15 cellular contexts compared by ENCODE assay signal in the genomic region with DNA sequence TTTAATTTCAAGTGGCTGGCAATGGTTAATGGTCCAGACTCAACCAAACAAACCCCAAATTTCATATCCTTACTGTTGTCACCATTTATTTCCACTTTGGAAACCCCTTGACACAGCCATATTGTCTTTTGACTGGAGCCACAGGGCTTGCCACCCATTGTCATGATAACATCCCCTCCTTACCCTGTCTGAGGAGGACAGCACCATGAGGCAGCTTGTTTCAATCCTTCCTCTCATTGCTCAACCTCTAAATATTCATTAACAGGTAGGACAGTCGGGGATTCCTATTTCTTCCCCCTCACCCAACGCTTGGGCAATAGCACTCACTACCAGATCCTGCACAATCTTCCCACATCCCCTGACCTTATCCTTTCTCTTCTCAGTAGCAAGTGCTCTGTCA.
DNase-seq lines count a peak whose midpoint lies in the region; ATAC-seq, FAIRE-seq and TF ChIP-seq lines count a peak whose summit lies in the region.
"Had no signal": no experiment of that assay in that cellular context is flagged by ENCODE, and none has a peak within 500 bp of the region (broad histone marks: within the 10 kb centered on the region; RNA-seq: fewer than 3 reads in every experiment).

No MANE protein-coding gene starts in this region.

- H2BK120ac ChIP-seq in H1 (replicated peaks; ENCODE audit: low read depth, low read length): no peak overlapping the region

- H3K27me3 ChIP-seq in H1 (replicated peaks in 1 of 4; ENCODE audit: control insufficient read depth in 3 of 4, extremely low read depth in 1 of 4, insufficient read depth in 3 of 4, low read length in 3 of 4): no peaks in the 10 kb centered on the region; a peak in 1 of 7 replicates
- H3K27me3 ChIP-seq in endodermal cell (ENCODE audit: control insufficient read depth, insufficient read depth, low read length, poor library complexity, severe bottlenecking): no peaks in the 10 kb centered on the region

- FAIRE-seq in H1 (lab: Jason Lieb, UNC): no peak
- FAIRE-seq: A204.1, H54 had no signal

- no peak for TF ChIP-seq POLR2A in H1 (IDR thresholded peaks at IDR 0.05; ENCODE audit: control extremely low read depth in 1 of 2, low read depth in 2 of 2, low read length in 2 of 2)

- H3K36me3 Mint-ChIP-seq in IgD-negative memory B cell (no peaks in the 10 kb centered on the region), memory B cell (no peaks in the 10 kb centered on the region), endodermal cell (ENCODE audit: low read depth) (no peaks in the 10 kb centered on the region)

- H2BK5ac ChIP-seq in H1 (ENCODE audit: low read depth, low read length): no peak overlapping the region

- H3K4me2 ChIP-seq in H1 (ENCODE audit: insufficient read depth in 1 of 2, low read depth in 2 of 2, low read length in 2 of 2): 0 out of 4 replicates have a peak overlapping the region, but pooled peaks of 1 of the 2 experiments have one; percentile 8

- 58% methylated on average over 2 of the region's 2 CpGs; no CpG with 5 or more reads in 1 of the 2 experiments for WGBS in H1 (ENCODE audit: extremely low coverage in 1 of 2, insufficient coverage in 1 of 2, insufficient read length in 1 of 2, insufficient replicate concordance in 2 of 2, low coverage in 1 of 2, low lambda C conversion rate in 2 of 2, missing lambda C conversion rate in 1 of 2), 2 experiments
- WGBS in endodermal cell (ENCODE audit: insufficient coverage in 1 of 2, insufficient read length in 1 of 2), 2 experiments: 63 to 72% methylated on average over 2 of the region's 2 CpGs

- no peak overlapping the region for H3K14ac ChIP-seq in H1 (ENCODE audit: insufficient read length)

- no peak overlapping the region for H4K5ac ChIP-seq in H1 (ENCODE audit: insufficient read length, low read depth, low read length)

- H3K9me3 ChIP-seq in H1 (ENCODE audit: insufficient read depth in 2 of 2, low read depth in 1 of 2, low read length in 1 of 2): no peaks in the 10 kb centered on the region
- H3K9me3 ChIP-seq in endodermal cell (ENCODE audit: control insufficient read depth, low read length): no peaks in the 10 kb centered on the region

- no peaks in the 10 kb centered on the region for H3K79me2 ChIP-seq in H1 (ENCODE audit: control insufficient read depth in 1 of 2, insufficient read depth in 2 of 2, low read length in 2 of 2)

- CTCF ChIA-PET in H1 (lab: Charles Lee; ENCODE audit: partially characterized antibody): interaction anchor here (0.9 to 1.2 kb wide), 2 partner anchors 36 to 115 kb away, joined by 3 read pairs; no protein-coding TSS in a partner anchor

- no peak overlapping the region for H4K8ac ChIP-seq in H1 (ENCODE audit: extremely low read depth, insufficient read depth, low read length)

- peaks cover 0 to 7% (median 3%) of the 10 kb centered on the region in 4 experiments; a peak in 3 of 7 replicates for H3K4me1 ChIP-seq in H1 (replicated peaks in 1 of 4; ENCODE audit: control insufficient read depth in 3 of 4, insufficient read depth in 4 of 4, low read length in 3 of 4)
- H3K4me1 ChIP-seq in endodermal cell (ENCODE audit: control insufficient read depth, insufficient read depth, low read length): no peaks in the 10 kb centered on the region

- H4K91ac ChIP-seq in H1 (replicated peaks; ENCODE audit: insufficient read length, low read length): no peak overlapping the region

- peaks cover 10 to 17% (median 11%) of the 10 kb centered on the region in 3 donors for H3K4me1 Mint-ChIP-seq in IgD-negative memory B cell
- peaks cover 15% of the 10 kb centered on the region for H3K4me1 Mint-ChIP-seq in memory B cell
- peaks cover 13% of the 10 kb centered on the region for H3K4me1 Mint-ChIP-seq in endodermal cell

- H3K27ac ChIP-seq in H1 (ENCODE audit: low read depth, low read length) (no peak overlapping the region), endodermal cell (ENCODE audit: low read depth, low read length) (no peak overlapping the region)

- TF ChIP-seq EP300 in H1 (IDR thresholded peaks at IDR 0.05; ENCODE audit: borderline replicate concordance in 1 of 2, low read depth in 2 of 2, low read length in 2 of 2): no peak

- no peak overlapping the region for H3K56ac ChIP-seq in H1 (replicated peaks; ENCODE audit: insufficient read length, low read depth, low read length)

- no peak overlapping the region for H2BK15ac ChIP-seq in H1 (ENCODE audit: low read length)

- TF ChIP-seq CTCF in H1 (IDR thresholded peaks at IDR 0.05; ENCODE audit: control extremely low read depth in 1 of 3, insufficient read depth in 1 of 3, low read depth in 1 of 3, low read length in 3 of 3) (no peak), endodermal cell (conservative IDR thresholded peaks at IDR 0.05) (no peak)

- H3K9ac ChIP-seq in H1 (replicated peaks in 1 of 4; ENCODE audit: extremely low read depth in 1 of 4, low read depth in 3 of 4, low read length in 3 of 4): no peak overlapping the region
- no peak overlapping the region for H3K9ac ChIP-seq in endodermal cell (ENCODE audit: extremely low read depth, low read length, poor library complexity, severe bottlenecking)

- H2AFZ ChIP-seq in H1 (ENCODE audit: low read length): peak overlapping the region; percentile 96

- H3K4me3 Mint-ChIP-seq in IgD-negative memory B cell (peak overlapping the region in 2 of 4 donors; percentile 3 to 64), memory B cell (no peak overlapping the region), endodermal cell (no peak overlapping the region)
- H3K4me3 Mint-ChIP-seq: B cell; CD4-positive, alpha-beta T cell had no signal

- no peak overlapping the region for H2BK20ac ChIP-seq in H1 (ENCODE audit: low read length)

- H2BK12ac ChIP-seq in H1 (ENCODE audit: low read depth, low read length): no peak overlapping the region

- H4K20me1 ChIP-seq in H1 (replicated peaks in 1 of 2; ENCODE audit: control insufficient read depth in 1 of 2, insufficient read depth in 2 of 2, low read length in 2 of 2): no peaks in the 10 kb centered on the region

- H3K27me3 Mint-ChIP-seq in IgD-negative memory B cell (peaks cover 3% of the 10 kb centered on the region), memory B cell (peaks cover 2% of the 10 kb centered on the region), endodermal cell (ENCODE audit: insufficient read depth) (peaks cover 4% of the 10 kb centered on the region)
- H3K27me3 Mint-ChIP-seq: B cell had no signal

- H3K4ac ChIP-seq in H1 (replicated peaks; ENCODE audit: insufficient read length, low read depth, low read length): no peak overlapping the region

- H3K36me3 ChIP-seq in H1 (ENCODE audit: control insufficient read depth in 2 of 4, insufficient read depth in 4 of 4, low read length in 3 of 4) (no peaks in the 10 kb centered on the region), endodermal cell (ENCODE audit: control insufficient read depth, insufficient read depth, low read length) (no peaks in the 10 kb centered on the region)

- no peaks in the 10 kb centered on the region for H3K23me2 ChIP-seq in H1 (ENCODE audit: low read depth, low read length)

- TF ChIP-seq RAD21 in H1 (IDR thresholded peaks at IDR 0.05 in 1 of 2, conservative IDR thresholded peaks at IDR 0.05 in 1 of 2; ENCODE audit: low read depth in 2 of 2, low read length in 2 of 2): no peak

- ATAC-seq in memory B cell (ENCODE audit: low read depth): peak; percentile 8
- ATAC-seq: HCT116 had no signal

- H3K27ac Mint-ChIP-seq in IgD-negative memory B cell: peak overlapping the region in 2 of 3 donors; percentile 6 to 59
- no peak overlapping the region for H3K27ac Mint-ChIP-seq in memory B cell
- no peak overlapping the region for H3K27ac Mint-ChIP-seq in endodermal cell
- H3K27ac Mint-ChIP-seq: B cell; CD4-positive, alpha-beta T cell had no signal

- no peak overlapping the region for H3K23ac ChIP-seq in H1 (ENCODE audit: insufficient read length)

- H3K9me3 Mint-ChIP-seq in IgD-negative memory B cell: peaks cover 0 to 3% (median 2%) of the 10 kb centered on the region in 3 donors
- peaks cover 2% of the 10 kb centered on the region for H3K9me3 Mint-ChIP-seq in memory B cell
- no peaks in the 10 kb centered on the region for H3K9me3 Mint-ChIP-seq in endodermal cell
- H3K9me3 Mint-ChIP-seq: CD4-positive, alpha-beta T cell had no signal

- no peak overlapping the region for H3K4me3 ChIP-seq in H1 (ENCODE audit: extremely low read depth in 1 of 4, insufficient read depth in 2 of 4, low read depth in 3 of 4, low read length in 4 of 4)
- H3K4me3 ChIP-seq in endodermal cell (ENCODE audit: low read length): no peak overlapping the region

- no peak overlapping the region for H2AK5ac ChIP-seq in H1 (ENCODE audit: low read depth, low read length)

- no peak for DNase-seq in H1 (ENCODE audit: low read depth in 1 of 2, low spot score in 2 of 2)
- no peak for DNase-seq in memory B cell (ENCODE audit: low spot score in 2 of 2)
- DNase-seq in activated CD4-positive, alpha-beta T cell treated with anti-CD3 and anti-CD28 coated beads for 1 hour: no peak
- DNase-seq in activated T-cell treated with anti-CD3 and anti-CD28 coated beads, Interleukin-2, amount 50 U/mL, for 48 hours: no peak
- no peak for DNase-seq in OCI-M2 (lab: John Stamatoyannopoulos, UW; ENCODE audit: unreplicated experiment)
- no peak for DNase-seq in endodermal cell
- DNase-seq: C1 segment of cervical spinal cord; Calu3; CD4-positive, alpha-beta T cell; DMS 273 treated with DMSO at 0.1 percent for 48 hours had no signal

- no peak overlapping the region for H3K18ac ChIP-seq in H1 (ENCODE audit: extremely low read depth, low read length)

- H3K79me1 ChIP-seq in H1 (ENCODE audit: low read depth, low read length): no peaks in the 10 kb centered on the region

- POLR2A ChIA-PET in H1 (lab: Charles Lee; ENCODE audit: partially characterized antibody): interaction anchor here (1.2 to 2.2 kb wide), 3 partner anchors 8 to 97 kb away, joined by 3 to 9 read pairs (median 4); a partner anchor contains a TSS

TF ChIP-seq in H1, 55 proteins besides CTCF, POLR2A, EP300 and RAD21:
- TF ChIP-seq, protein P1, sequence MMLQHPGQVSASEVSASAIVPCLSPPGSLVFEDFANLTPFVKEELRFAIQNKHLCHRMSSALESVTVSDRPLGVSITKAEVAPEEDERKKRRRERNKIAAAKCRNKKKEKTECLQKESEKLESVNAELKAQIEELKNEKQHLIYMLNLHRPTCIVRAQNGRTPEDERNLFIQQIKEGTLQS (IDR thresholded peaks at IDR 0.05; ENCODE audit: insufficient read depth, low read depth, low read length): no peak
- 0 out of 2 replicates have a peak, but pooled peaks have one; percentile 46 for TF ChIP-seq CEBPB (IDR thresholded peaks at IDR 0.05; ENCODE audit: low read depth, low read length)

Comparison
In these comparisons a context has a peak if more than half of its experiments do, and no peak if none do; other contexts are left out.
1. H3K27ac Mint-ChIP-seq: peak in IgD-negative memory B cell (2 of 3); none in memory B cell (single experiment) and endodermal cell (single experiment).